In genomic region chr12:7934560-7935463, GRCh38 we compare ENCODE assay signal across 8 cellular contexts. TPM values are rescaled to one million over a fixed set of nuclear protein-coding genes. Genes with fewer than 3 reads are reported as not detected.
DNase-seq lines count a peak whose midpoint lies in the region; ATAC-seq and TF ChIP-seq lines count a peak whose summit lies in the region.

No MANE protein-coding gene starts in this region.

- peaks cover 16 to 26% (median 21%) of the 10 kb centered on the region in 4 donors for H3K4me1 Mint-ChIP-seq in CD4-positive, alpha-beta memory T cell

- no peak for TF ChIP-seq CTCF in fibroblast of lung (conservative IDR thresholded peaks at IDR 0.05 in 1 of 2, IDR thresholded peaks at IDR 0.05 in 1 of 2; ENCODE audit: low read depth in 1 of 2, low read length in 2 of 2)
- no peak for TF ChIP-seq CTCF in prostate gland (IDR thresholded peaks at IDR 0.05)

- CTCF ChIA-PET in CD4-positive, alpha-beta memory T cell (lab: Charles Lee; ENCODE audit: partially characterized antibody) = interaction anchor here (0.7 to 14.7 kb wide), 14 partner anchors 12 to 153 kb away, joined by 3 to 396 read pairs (median 6); no protein-coding TSS in a partner anchor

- H3K9me3 ChIP-seq in CD4-positive, alpha-beta memory T cell (ENCODE audit: control insufficient read depth in 1 of 2, low read length in 2 of 2) = no peaks in the 10 kb centered on the region
- H3K9me3 ChIP-seq in Karpas-422 (ENCODE audit: low read length) (no peaks in the 10 kb centered on the region), fibroblast of lung (ENCODE audit: control insufficient read depth, insufficient read depth, low read depth, low read length) (no peaks in the 10 kb centered on the region), prostate gland (no peaks in the 10 kb centered on the region)

- no peak overlapping the region for H3K27ac Mint-ChIP-seq in CD4-positive, alpha-beta memory T cell

- peaks cover 0 to 1% (median 0%) of the 10 kb centered on the region in 8 donors for H3K9me3 Mint-ChIP-seq in CD4-positive, alpha-beta memory T cell

- H3K4me2 ChIP-seq in Karpas-422 (ENCODE audit: low read depth, low read length, poor library complexity, severe bottlenecking) (peak overlapping the region; percentile 90), fibroblast of lung (ENCODE audit: extremely low read depth, insufficient read depth, low read length) (peak overlapping the region; percentile 76)

- H3K36me3 Mint-ChIP-seq in CD4-positive, alpha-beta memory T cell = peaks cover 17 to 18% of the 10 kb centered on the region in 2 donors

- POLR2A ChIA-PET in CD4-positive, alpha-beta memory T cell (lab: Charles Lee; ENCODE audit: partially characterized antibody) = interaction anchor here (0.9 to 8.2 kb wide), 18 partner anchors 7 to 144 kb away, joined by 3 to 394 read pairs (median 12); partner anchors contain the start of genes C3AR1 and FOXJ2

- peak overlapping the region; percentile 84 to 87 for H3K4me3 ChIP-seq in CD4-positive, alpha-beta memory T cell (ENCODE audit: low read length in 2 of 2)
- H3K4me3 ChIP-seq in Karpas-422 (ENCODE audit: low read length) (peak overlapping the region; percentile 72), fibroblast of lung (replicated peaks in 1 of 4; ENCODE audit: control extremely low read depth in 1 of 4, insufficient read depth in 1 of 4, low read depth in 3 of 4, low read length in 4 of 4) (peak overlapping the region; percentile 82 to 85 (median 84)), prostate gland (peak overlapping the region; percentile 6 to 23)

- no peak for TF ChIP-seq POLR2A in prostate gland (IDR thresholded peaks at IDR 0.05)

- peak overlapping the region; percentile 75 for H3K9ac ChIP-seq in Karpas-422 (ENCODE audit: low read length)
- peak overlapping the region; percentile 69 for H3K9ac ChIP-seq in fibroblast of lung (ENCODE audit: insufficient read depth, low read length)

- H2AFZ ChIP-seq in Karpas-422 (ENCODE audit: low read length) (peak overlapping the region; percentile 40; the same call in 1 of the 2 replicates), fibroblast of lung (ENCODE audit: low read length) (no peak overlapping the region)

- DNase-seq in CD4-positive, alpha-beta memory T cell = peak in 2 of 5 donors; percentile 8 to 33
- no peak for DNase-seq in Karpas-422
- no peak for DNase-seq in fibroblast of lung (ENCODE audit: low read depth in 2 of 2)
- no peak for DNase-seq in prostate gland (ENCODE audit: low spot score)
- DNase-seq in NCI-H446 treated with DMSO at 0.1 percent for 48 hours (lab: John Stamatoyannopoulos, UW) = no peak
- DNase-seq in activated gamma-delta T cell (lab: John Stamatoyannopoulos, UW) = no peak
- no peak for DNase-seq in NCI-H1048 (lab: John Stamatoyannopoulos, UW)

- H3K27me3 Mint-ChIP-seq in CD4-positive, alpha-beta memory T cell = no peaks in the 10 kb centered on the region

- peaks cover 54% of the 10 kb centered on the region for H3K4me1 ChIP-seq in CD4-positive, alpha-beta memory T cell (ENCODE audit: insufficient read depth, low read length)
- H3K4me1 ChIP-seq in Karpas-422 (ENCODE audit: low read length) (peaks cover 26% of the 10 kb centered on the region), fibroblast of lung (ENCODE audit: control insufficient read depth, extremely low read depth, insufficient read depth, low read length) (peaks cover 9% of the 10 kb centered on the region), prostate gland (replicated peaks) (no peaks in the 10 kb centered on the region)

- H3K79me2 ChIP-seq in Karpas-422 (ENCODE audit: low read length) = peaks cover 16% of the 10 kb centered on the region
- peaks cover 48% of the 10 kb centered on the region for H3K79me2 ChIP-seq in fibroblast of lung (ENCODE audit: control insufficient read depth, insufficient read depth, low read length)

- H4K20me1 ChIP-seq in Karpas-422 (ENCODE audit: insufficient read depth, low read depth, low read length) (no peaks in the 10 kb centered on the region), fibroblast of lung (ENCODE audit: control insufficient read depth, extremely low read depth, insufficient read depth, low read length) (no peaks in the 10 kb centered on the region)

- H3K4me3 Mint-ChIP-seq in CD4-positive, alpha-beta memory T cell = no peak overlapping the region

- H3K36me3 ChIP-seq in CD4-positive, alpha-beta memory T cell (ENCODE audit: insufficient read depth, low read length) = peaks cover 40% of the 10 kb centered on the region
- H3K36me3 ChIP-seq in Karpas-422 (ENCODE audit: insufficient read depth, low read length) (no peaks in the 10 kb centered on the region), fibroblast of lung (ENCODE audit: control insufficient read depth, insufficient read depth, low read length) (peaks cover 16% of the 10 kb centered on the region), prostate gland (no peaks in the 10 kb centered on the region)

- intact Hi-C loops in CD4-positive, alpha-beta memory T cell (cut with micrococcal nuclease) = no loop called here
- intact Hi-C loops in prostate gland (cut with DNase I) = loop anchor here (2.0 to 5.0 kb wide), 2 partner anchors 26 to 73 kb away; no protein-coding TSS in a partner anchor

- peak overlapping the region; percentile 90 for H3K27ac ChIP-seq in CD4-positive, alpha-beta memory T cell (ENCODE audit: low read depth, low read length)
- H3K27ac ChIP-seq in Karpas-422 (ENCODE audit: low read length) (no peak overlapping the region), fibroblast of lung (ENCODE audit: insufficient read depth, low read length) (peak overlapping the region; percentile 88), prostate gland (peak overlapping the region; percentile 19 to 29)

- ATAC-seq in HG03460 (IDR thresholded peaks at IDR 0.05; ENCODE audit: unreplicated experiment) = no peak

- 66% methylated on average over 24 of the region's 24 CpGs for WGBS in prostate gland

- no peaks in the 10 kb centered on the region for H3K9me2 ChIP-seq in Karpas-422 (replicated peaks; ENCODE audit: insufficient read depth, low read length)

- H3K27me3 ChIP-seq in CD4-positive, alpha-beta memory T cell (ENCODE audit: insufficient read depth, low read length) = no peaks in the 10 kb centered on the region
- H3K27me3 ChIP-seq in Karpas-422 (ENCODE audit: low read length) (no peaks in the 10 kb centered on the region), fibroblast of lung (ENCODE audit: control insufficient read depth, insufficient read depth, low read length) (no peaks in the 10 kb centered on the region), prostate gland (replicated peaks; ENCODE audit: insufficient read depth) (no peaks in the 10 kb centered on the region)

RNA-seq across cellular contexts. Expression of gene SLC2A3, which starts 1.2 kb away (rescaled TPM):
- 100 to 1,000 TPM; 157 to 158 TPM for total RNA-seq in CD4-positive, alpha-beta memory T cell
- 100 to 1,000 TPM; 100 to 275 TPM for polyA plus RNA-seq in CD4-positive, alpha-beta memory T cell
- 20.1 and 38.2 TPM in 2 replicates for total RNA-seq in Karpas-422 (2014; rRNA removed; shearing (Covaris generic); ENCODE audit: low replicate concordance)
- total RNA-seq in fibroblast of lung (95.0 and 127 TPM in 2 replicates), prostate gland (10 to 100 TPM in 1 of 2 donors, 1 to 10 TPM in 1; 4.1 to 21.2 TPM)
- polyA plus RNA-seq in fibroblast of lung = 83.0 and 124 TPM in 2 replicates
- 65.6 and 124 TPM in 2 replicates for polyA plus RNA-seq in fibroblast of lung (2012)
- 109 and 154 TPM in 2 replicates for polyA minus RNA-seq in fibroblast of lung (ENCODE audit: low replicate concordance)

Comparison
In these comparisons a context has a peak if more than half of its experiments do, and no peak if none do; other contexts are left out.
1. H3K4me3 ChIP-seq: peak in every context shown above with its lines; median percentile 86 in CD4-positive, alpha-beta memory T cell; 84 in fibroblast of lung; 72 in Karpas-422; 14 in prostate gland.